ENCODE assay signal across 22 cellular contexts in genomic region chr16:82793550-82794244, GRCh38.
"Had no signal": no experiment of that assay in that cellular context is flagged by ENCODE, and none has a peak within 500 bp of the region (broad histone marks: within the 10 kb centered on the region; RNA-seq: fewer than 3 reads in every experiment).

No MANE protein-coding gene starts in this region.

- H3K9me3 Mint-ChIP-seq: activated B cell treated with CpG ODN at 0.5 μM for 24 hours; activated CD4-positive, alpha-beta memory T cell treated with anti-CD3 and anti-CD28 coated beads for 36 hours; activated CD4-positive, alpha-beta T cell treated with anti-CD3 and anti-CD28 coated beads, Interleukin-2, amount 10 ng/mL, durations not matched to agents 24 days and 14 days; activated naive CD4-positive, alpha-beta T cell treated with anti-CD3 and anti-CD28 coated beads, Interleukin-2, amount 10 ng/mL, durations not matched to agents 7 days and 5 days; activated naive CD8-positive, alpha-beta T cell treated with anti-CD3 and anti-CD28 coated beads for 36 hours; activated T-helper 2 cell treated with anti-CD3 and anti-CD28 coated beads, Interferon-gamma antibody, Interleukin-2, Interleukin-4, amounts not matched to agents 10 μg/mL and 5 μg/mL and 100 μg/mL, durations not matched to agents 14 hours and 24 hours and 36 hours; T-helper 1 cell treated with Interleukin-12 subunit alpha and Interleukin-12 subunit beta and Interleukin-4 antibody, amounts not matched to agents 30 μg/mL and 1 μg/mL, for 36 hours had no signal

- DNase-seq: activated B cell treated with CpG ODN at 0.5 μM for 24 hours; activated CD4-positive, alpha-beta memory T cell treated with anti-CD3 and anti-CD28 coated beads for 36 hours; activated CD4-positive, alpha-beta T cell treated with anti-CD3 and anti-CD28 coated beads for 1 hour; activated CD4-positive, alpha-beta T cell treated with anti-CD3 and anti-CD28 coated beads, Interleukin-2, amount 10 ng/mL, durations not matched to agents 24 days and 14 days; activated gamma-delta T cell treated with Interleukin-2 at 50 U/mL for 16 hours; activated naive CD4-positive, alpha-beta T cell treated with anti-CD3 and anti-CD28 coated beads, Interleukin-2, amount 10 ng/mL, durations not matched to agents 7 days and 5 days; activated naive CD8-positive, alpha-beta T cell treated with anti-CD3 and anti-CD28 coated beads for 36 hours; activated T-cell treated with anti-CD3 and anti-CD28 coated beads for 4 hours; activated T-cell treated with anti-CD3 and anti-CD28 coated beads, Interleukin-2, amount 50 U/mL, for 48 hours; brain microvascular endothelial cell; Kasumi-1; KBM-7; NCI-H1105; NCI-H1436; NCI-H1694 treated with DMSO at 0.1 percent for 48 hours; NCI-H2029 treated with DMSO at 0.1 percent for 48 hours; NCI-H510A treated with DMSO at 0.1 percent for 48 hours; PC-9; SHP77 treated with DMSO at 0.1 percent for 48 hours had no signal

- H2AFZ ChIP-seq: PC-9 had no signal

- H3K27ac ChIP-seq: brain microvascular endothelial cell, cardiac muscle cell, PC-9 had no signal

- H3K27me3 ChIP-seq: brain microvascular endothelial cell, cardiac muscle cell had no signal

- H3K4me3 ChIP-seq: cardiac muscle cell, PC-9 had no signal

- H3K36me3 ChIP-seq: cardiac muscle cell had no signal

- H3K4me3 Mint-ChIP-seq: activated B cell treated with CpG ODN at 0.5 μM for 24 hours; activated CD4-positive, alpha-beta memory T cell treated with anti-CD3 and anti-CD28 coated beads for 36 hours; activated CD4-positive, alpha-beta T cell treated with anti-CD3 and anti-CD28 coated beads, Interleukin-2, amount 10 ng/mL, durations not matched to agents 24 days and 14 days; activated naive CD4-positive, alpha-beta T cell treated with anti-CD3 and anti-CD28 coated beads, Interleukin-2, amount 10 ng/mL, durations not matched to agents 7 days and 5 days; activated naive CD8-positive, alpha-beta T cell treated with anti-CD3 and anti-CD28 coated beads for 36 hours; T-helper 1 cell treated with Interleukin-12 subunit alpha and Interleukin-12 subunit beta and Interleukin-4 antibody, amounts not matched to agents 30 μg/mL and 1 μg/mL, for 36 hours had no signal

- H3K36me3 Mint-ChIP-seq: activated CD4-positive, alpha-beta memory T cell treated with anti-CD3 and anti-CD28 coated beads for 36 hours; activated naive CD4-positive, alpha-beta T cell treated with anti-CD3 and anti-CD28 coated beads, Interleukin-2, amount 10 ng/mL, durations not matched to agents 7 days and 5 days; activated naive CD8-positive, alpha-beta T cell treated with anti-CD3 and anti-CD28 coated beads for 36 hours had no signal

- H3K4me1 Mint-ChIP-seq: activated B cell treated with CpG ODN at 0.5 μM for 24 hours; activated CD4-positive, alpha-beta T cell treated with anti-CD3 and anti-CD28 coated beads, Interleukin-2, amount 10 ng/mL, durations not matched to agents 24 days and 14 days; activated naive CD4-positive, alpha-beta T cell treated with anti-CD3 and anti-CD28 coated beads, Interleukin-2, amount 10 ng/mL, durations not matched to agents 7 days and 5 days; activated naive CD8-positive, alpha-beta T cell treated with anti-CD3 and anti-CD28 coated beads for 36 hours had no signal

- H3K27me3 Mint-ChIP-seq: activated B cell treated with CpG ODN at 0.5 μM for 24 hours; activated CD4-positive, alpha-beta memory T cell treated with anti-CD3 and anti-CD28 coated beads for 36 hours; activated CD4-positive, alpha-beta T cell treated with anti-CD3 and anti-CD28 coated beads, Interleukin-2, amount 10 ng/mL, durations not matched to agents 24 days and 14 days; activated naive CD4-positive, alpha-beta T cell treated with anti-CD3 and anti-CD28 coated beads, Interleukin-2, amount 10 ng/mL, durations not matched to agents 7 days and 5 days; activated naive CD8-positive, alpha-beta T cell treated with anti-CD3 and anti-CD28 coated beads for 36 hours had no signal

- H3K27ac Mint-ChIP-seq: activated B cell treated with CpG ODN at 0.5 μM for 24 hours; activated CD4-positive, alpha-beta memory T cell treated with anti-CD3 and anti-CD28 coated beads for 36 hours; activated CD4-positive, alpha-beta T cell treated with anti-CD3 and anti-CD28 coated beads, Interleukin-2, amount 10 ng/mL, durations not matched to agents 24 days and 14 days; activated naive CD4-positive, alpha-beta T cell treated with anti-CD3 and anti-CD28 coated beads, Interleukin-2, amount 10 ng/mL, durations not matched to agents 7 days and 5 days; activated naive CD8-positive, alpha-beta T cell treated with anti-CD3 and anti-CD28 coated beads for 36 hours; activated T-helper 2 cell treated with anti-CD3 and anti-CD28 coated beads, Interferon-gamma antibody, Interleukin-2, Interleukin-4, amounts not matched to agents 10 μg/mL and 5 μg/mL and 100 μg/mL, durations not matched to agents 14 hours and 24 hours and 36 hours; T-helper 1 cell treated with Interleukin-12 subunit alpha and Interleukin-12 subunit beta and Interleukin-4 antibody, amounts not matched to agents 30 μg/mL and 1 μg/mL, for 36 hours had no signal

- H3K4me2 ChIP-seq: PC-9 had no signal
